Comparison of ENCODE assay signal across 8 cellular contexts in the genomic region with DNA sequence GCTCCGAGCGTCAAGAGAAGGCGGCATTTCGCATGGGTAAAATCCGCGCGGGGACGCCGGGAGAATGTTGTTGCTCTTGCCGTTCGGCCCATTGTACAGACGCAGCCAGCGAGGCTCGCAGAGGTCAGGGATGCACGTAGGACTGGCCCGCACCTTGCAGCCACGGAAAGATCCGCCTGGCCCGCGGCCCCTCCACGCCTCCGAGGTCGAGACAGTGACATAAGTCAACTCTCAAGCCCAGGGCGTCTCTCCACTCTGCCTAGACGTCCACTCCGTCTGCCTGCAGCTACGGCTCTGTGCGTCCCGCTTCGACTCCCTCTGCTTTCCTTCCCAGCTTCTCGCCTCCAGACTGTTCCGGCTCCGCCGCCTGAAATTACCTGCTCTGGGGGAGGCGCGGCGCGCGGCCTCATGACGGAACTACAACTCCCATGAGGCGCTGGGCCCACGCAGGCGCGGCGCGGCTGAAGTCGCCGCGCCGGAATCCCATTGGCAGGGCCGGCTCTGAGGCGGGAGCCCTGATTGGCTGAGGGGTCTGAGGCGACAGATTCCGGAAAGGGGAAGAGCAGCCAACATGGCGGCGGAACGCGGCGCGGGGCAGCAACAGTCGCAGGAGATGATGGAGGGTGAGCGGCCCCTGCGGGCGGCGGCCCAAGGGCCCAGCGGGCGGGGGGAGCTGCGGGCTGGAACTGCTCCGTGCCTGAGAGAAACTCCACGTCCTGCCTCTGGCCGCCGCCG. TPM values are rescaled to one million over a fixed set of nuclear protein-coding genes. Genes with fewer than 3 reads are reported as not detected.
DNase-seq lines count a peak whose midpoint lies in the region; ATAC-seq and TF ChIP-seq lines count a peak whose summit lies in the region.

A gene with protein sequence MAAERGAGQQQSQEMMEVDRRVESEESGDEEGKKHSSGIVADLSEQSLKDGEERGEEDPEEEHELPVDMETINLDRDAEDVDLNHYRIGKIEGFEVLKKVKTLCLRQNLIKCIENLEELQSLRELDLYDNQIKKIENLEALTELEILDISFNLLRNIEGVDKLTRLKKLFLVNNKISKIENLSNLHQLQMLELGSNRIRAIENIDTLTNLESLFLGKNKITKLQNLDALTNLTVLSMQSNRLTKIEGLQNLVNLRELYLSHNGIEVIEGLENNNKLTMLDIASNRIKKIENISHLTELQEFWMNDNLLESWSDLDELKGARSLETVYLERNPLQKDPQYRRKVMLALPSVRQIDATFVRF (plus strand): TSS at position 543 of the 735 bp plus-strand sequence. CDS start 29 bp downstream, at position 572.

- WGBS in mesenchymal stem cell = 1% methylated on average over 70 of the region's 73 CpGs

- H3K4me3 ChIP-seq in Caco-2 (ENCODE audit: low read depth, low read length) (peak within 1 kb of the TSS; percentile 53), mesenchymal stem cell (ENCODE audit: insufficient read depth in 1 of 2, low read depth in 1 of 2, low read length in 2 of 2) (peak within 1 kb of the TSS; percentile 87 to 97)

- no peak for TF ChIP-seq CTCF in Caco-2 (IDR thresholded peaks at IDR 0.05; ENCODE audit: insufficient read depth in 1 of 2, low read depth in 1 of 2, low read length in 1 of 2, severe bottlenecking in 1 of 2, unreplicated experiment in 1 of 2)

- peak within 1 kb of the TSS; percentile 85 for H4K8ac ChIP-seq in mesenchymal stem cell (ENCODE audit: low read length)

- H3K27ac Mint-ChIP-seq in Caco-2 (ENCODE audit: unreplicated experiment) = peak within 1 kb of the TSS; percentile 87
- peak within 1 kb of the TSS; percentile 90 to 95 for H3K27ac Mint-ChIP-seq in effector memory CD8-positive, alpha-beta T cell

- BruUV-seq in Caco-2 (replicated peaks; lab: Mats Ljungman, UMichigan) = no TSS peak

- CTCF ChIA-PET in Caco-2 (lab: Charles Lee) = interaction anchor here (0.9 kb wide), 1 partner anchor 248 kb away, joined by 3 read pairs; no protein-coding TSS in a partner anchor

- H2AFZ ChIP-seq in mesenchymal stem cell (ENCODE audit: low read depth, low read length) = peak within 1 kb of the TSS; percentile 96

- peak; percentile 71 for ATAC-seq in GM21360 (IDR thresholded peaks at IDR 0.05; ENCODE audit: unreplicated experiment)
- ATAC-seq in effector memory CD8-positive, alpha-beta T cell (replicated peaks) = peak; percentile 78

- no peaks in the 10 kb centered on the region for H3K36me3 ChIP-seq in Caco-2 (ENCODE audit: control insufficient read depth, insufficient read depth, low read length)
- peaks cover 6 to 16% of the 10 kb centered on the region in 2 experiments for H3K36me3 ChIP-seq in mesenchymal stem cell (ENCODE audit: control insufficient read depth in 1 of 2, insufficient read depth in 2 of 2, low read depth in 1 of 2, low read length in 2 of 2)

- peaks cover 27% of the 10 kb centered on the region for H3K79me1 ChIP-seq in mesenchymal stem cell (replicated peaks; ENCODE audit: low read length, poor library complexity, severe bottlenecking)

- H2AK5ac ChIP-seq in mesenchymal stem cell (ENCODE audit: low read length, severe bottlenecking) = no peak within 1 kb of the TSS

- peak within 1 kb of the TSS in 1 of 2 experiments; percentile 57 for H3K23ac ChIP-seq in mesenchymal stem cell (ENCODE audit: low read length in 2 of 2)

- peak within 1 kb of the TSS; percentile 47 for H4K91ac ChIP-seq in mesenchymal stem cell (ENCODE audit: low read length)

- H3K27me3 ChIP-seq in Caco-2 (replicated peaks; ENCODE audit: control insufficient read depth, insufficient read depth, low read length) = no peaks in the 10 kb centered on the region
- H3K27me3 ChIP-seq in mesenchymal stem cell (ENCODE audit: control insufficient read depth in 1 of 2, insufficient read depth in 1 of 2, low read length in 2 of 2) = no peaks in the 10 kb centered on the region

- H3K4ac ChIP-seq in mesenchymal stem cell (ENCODE audit: low read depth in 1 of 2, low read length in 2 of 2) = peak within 1 kb of the TSS; percentile 47

- peak within 1 kb of the TSS; percentile 84 for H3K4me3 Mint-ChIP-seq in Caco-2 (ENCODE audit: unreplicated experiment)
- H3K4me3 Mint-ChIP-seq in effector memory CD8-positive, alpha-beta T cell = peak within 1 kb of the TSS; percentile 95 to 96

- no peaks in the 10 kb centered on the region for H3K27me3 Mint-ChIP-seq in Caco-2 (ENCODE audit: insufficient read depth, unreplicated experiment)
- no peaks in the 10 kb centered on the region for H3K27me3 Mint-ChIP-seq in effector memory CD8-positive, alpha-beta T cell

- H2BK12ac ChIP-seq in mesenchymal stem cell (ENCODE audit: low read length in 2 of 2) = peak within 1 kb of the TSS in 1 of 2 experiments; percentile 29

- no peak within 1 kb of the TSS for H3K27ac ChIP-seq in mesenchymal stem cell (ENCODE audit: low read length, poor library complexity, severe bottlenecking)

- peaks cover 8% of the 10 kb centered on the region for H3K36me3 Mint-ChIP-seq in Caco-2 (ENCODE audit: insufficient read depth, unreplicated experiment)
- peaks cover 21% of the 10 kb centered on the region for H3K36me3 Mint-ChIP-seq in effector memory CD8-positive, alpha-beta T cell (ENCODE audit: insufficient read depth)

- H3K9me3 ChIP-seq in Caco-2 (no peaks in the 10 kb centered on the region), mesenchymal stem cell (ENCODE audit: control insufficient read depth, low read length) (no peaks in the 10 kb centered on the region)

- 0 out of 2 replicates have a peak, but pooled peaks cover 3% of the 10 kb centered on the region for H3K4me1 ChIP-seq in Caco-2
- peaks cover 18% of the 10 kb centered on the region for H3K4me1 ChIP-seq in mesenchymal stem cell (ENCODE audit: control insufficient read depth, insufficient read depth, low read depth, low read length)

- H3K14ac ChIP-seq in mesenchymal stem cell (ENCODE audit: low read length in 2 of 2) = peak within 1 kb of the TSS in 1 of 2 experiments; percentile 41

- intact Hi-C loops in Caco-2 (cut with micrococcal nuclease; ENCODE audit: unreplicated experiment) = loop anchor here (5.0 kb wide), 1 partner anchor 67 kb away; no protein-coding TSS in a partner anchor

- H3K4me1 Mint-ChIP-seq in Caco-2 (ENCODE audit: low read depth, unreplicated experiment) = peaks cover 16% of the 10 kb centered on the region
- peaks cover 30 to 42% of the 10 kb centered on the region in 2 donors for H3K4me1 Mint-ChIP-seq in effector memory CD8-positive, alpha-beta T cell (ENCODE audit: low read depth in 2 of 2)

- peak within 1 kb of the TSS; percentile 30 to 92 for H3K18ac ChIP-seq in mesenchymal stem cell (ENCODE audit: low read depth in 1 of 2, low read length in 2 of 2)

- H2BK120ac ChIP-seq in mesenchymal stem cell (ENCODE audit: low read depth, low read length) = no peak within 1 kb of the TSS

- H3K9me3 Mint-ChIP-seq in Caco-2 (ENCODE audit: unreplicated experiment) = no peaks in the 10 kb centered on the region
- no peaks in the 10 kb centered on the region for H3K9me3 Mint-ChIP-seq in effector memory CD8-positive, alpha-beta T cell

- POLR2A ChIA-PET in Caco-2 (lab: Charles Lee) = interaction anchor here (0.5 to 1.0 kb wide), 6 partner anchors 24 to 548 kb away, joined by 3 to 7 read pairs (median 3); a partner anchor contains a TSS

- no peak within 1 kb of the TSS for H2BK5ac ChIP-seq in mesenchymal stem cell (ENCODE audit: low read depth, low read length, poor library complexity, severe bottlenecking)

- H3K9ac ChIP-seq in mesenchymal stem cell (ENCODE audit: low read length) = peak within 1 kb of the TSS; percentile 86

- DNase-seq in Caco-2 = peak; percentile 90 to 93
- peak; percentile 93 for DNase-seq in HT1080 (ENCODE audit: low read depth)
- DNase-seq in NOMO-1 treated with DMSO at 0.1 percent for 48 hours (lab: John Stamatoyannopoulos, UW; ENCODE audit: unreplicated experiment) = peak; percentile 94
- peak; percentile 90 to 91 for DNase-seq in activated CD8-positive, alpha-beta memory T cell treated with anti-CD3 and anti-CD28 coated beads for 4 hours (ENCODE audit: low read depth in 2 of 2)
- DNase-seq in effector memory CD8-positive, alpha-beta T cell = peak; percentile 87 to 89 (median 89)
- peak; percentile 94 for DNase-seq in mesenchymal stem cell
- peak; percentile 93 for DNase-seq in stimulated activated CD8-positive, alpha-beta memory T cell treated with anti-CD3 and anti-CD28 coated beads, Interleukin-12 subunit alpha, Interleukin-12 subunit beta, amount 100 ng/mL, for 4 hours (ENCODE audit: low read depth)

- H3K4me2 ChIP-seq in mesenchymal stem cell (ENCODE audit: low read length, poor library complexity, severe bottlenecking) = peak within 1 kb of the TSS; percentile 85

- H2BK15ac ChIP-seq in mesenchymal stem cell (ENCODE audit: low read depth, poor library complexity, severe bottlenecking) = peak within 1 kb of the TSS; percentile 97

RNA-seq across cellular contexts. Expression of the gene that starts here (rescaled TPM):
- 30.0 and 32.5 TPM in 2 replicates for total RNA-seq in Caco-2 (2022)
- 81.7 and 87.6 TPM in 2 replicates for total RNA-seq in HT1080 (2014; rRNA removed; shearing (Covaris generic))
- polyA plus RNA-seq in HT1080 (2015; cell fraction: cytosol; rRNA removed) = 96.4 and 98.9 TPM in 2 replicates
- polyA plus RNA-seq in HT1080 (2015; cell fraction: nucleus; rRNA removed) = 58.5 and 66.5 TPM in 2 replicates
- 88.4 TPM for polyA plus RNA-seq in mesenchymal stem cell (2013, experiment 1 of 2)
- 85.6 TPM for polyA plus RNA-seq in mesenchymal stem cell (2013, experiment 2 of 2)
